Comparison of ENCODE assay signal across 16 cellular contexts in genomic region chr20:4040283-4041179, GRCh38. TPM values are rescaled to one million over a fixed set of nuclear protein-coding genes. Genes with fewer than 3 reads are reported as not detected.
DNase-seq lines count a peak whose midpoint lies in the region; FAIRE-seq lines count a peak whose summit lies in the region.
"Had no signal": no experiment of that assay in that cellular context is flagged by ENCODE, and none has a peak within 500 bp of the region (broad histone marks: within the 10 kb centered on the region; RNA-seq: fewer than 3 reads in every experiment).

No MANE protein-coding gene starts in this region.

- FAIRE-seq in RCC 7860 (lab: Jason Lieb, UNC): no peak
- FAIRE-seq: keratinocyte had no signal

- no peak overlapping the region for H4K8ac ChIP-seq in mesendoderm (ENCODE audit: low read depth, low read length)

- H2BK15ac ChIP-seq in mesendoderm (replicated peaks; ENCODE audit: low read depth): peak overlapping the region; percentile 4

- no peaks in the 10 kb centered on the region for H3K36me3 ChIP-seq in mesendoderm (ENCODE audit: control insufficient read depth, insufficient read depth, low read length)
- H3K36me3 ChIP-seq: gastroesophageal sphincter had no signal

- peak overlapping the region; percentile 64 for H3K27ac ChIP-seq in epithelial cell of prostate
- H3K27ac ChIP-seq in mesendoderm (ENCODE audit: low read depth, low read length): no peak overlapping the region
- H3K27ac ChIP-seq: gastroesophageal sphincter had no signal

- no peaks in the 10 kb centered on the region for H3K79me2 ChIP-seq in mesendoderm (ENCODE audit: control insufficient read depth, insufficient read depth, low read length)

- H3K79me1 ChIP-seq in mesendoderm (ENCODE audit: low read length): no peaks in the 10 kb centered on the region

- H3K4me2 ChIP-seq in mesendoderm (ENCODE audit: low read length): no peak overlapping the region

- peak overlapping the region; percentile 12 for H3K56ac ChIP-seq in mesendoderm (ENCODE audit: low read length)

- WGBS in mesendoderm (ENCODE audit: extremely low coverage, insufficient coverage, low lambda C conversion rate): no CpG with 5 or more reads among the region's 3 CpGs

- no peak overlapping the region for H3K9ac ChIP-seq in mesendoderm (ENCODE audit: low read length)

- DNase-seq in RCC 7860 (ENCODE audit: low spot score): peak; percentile 45
- no peak for DNase-seq in epithelial cell of prostate (ENCODE audit: low read depth, low spot score)
- DNase-seq in mesendoderm: no peak
- no peak for DNase-seq in UCSD-AML1 (lab: John Stamatoyannopoulos, UW; ENCODE audit: unreplicated experiment)
- no peak for DNase-seq in activated gamma-delta T cell treated with Interleukin-2 at 50 U/mL for 16 hours
- no peak for DNase-seq in hypothalamus (lab: John Stamatoyannopoulos, UW)
- DNase-seq in activated effector memory CD4-positive, alpha-beta T cell treated with anti-CD3 and anti-CD28 coated beads, Interleukin-2, amount 50 U/mL, for 16 hours: no peak
- DNase-seq: activated CD8-positive, alpha-beta memory T cell treated with anti-CD3 and anti-CD28 coated beads, Interleukin-2, amount 50 U/mL, for 4 hours; amniotic stem cell; CD8-positive, alpha-beta T cell; GDM1; GOT3; naive thymus-derived CD4-positive, alpha-beta T cell; NCI-H2171 had no signal

- H2AK5ac ChIP-seq in mesendoderm (ENCODE audit: low read length): peak overlapping the region; percentile 24

- peak overlapping the region; percentile 29 for H2BK120ac ChIP-seq in mesendoderm (ENCODE audit: low read depth, low read length)

- H4K5ac ChIP-seq in mesendoderm (ENCODE audit: low read length): no peak overlapping the region

- no peak overlapping the region for H3K18ac ChIP-seq in mesendoderm (ENCODE audit: low read length)

- H3K4ac ChIP-seq in mesendoderm (ENCODE audit: low read depth, low read length): peak overlapping the region; percentile 2

- no peak overlapping the region for H3K4me3 ChIP-seq in mesendoderm (ENCODE audit: low read length)
- H3K4me3 ChIP-seq: gastroesophageal sphincter had no signal

- H3K23ac ChIP-seq in mesendoderm (ENCODE audit: low read length): no peak overlapping the region

- no peaks in the 10 kb centered on the region for H3K27me3 ChIP-seq in mesendoderm (ENCODE audit: insufficient read depth, low read length, poor library complexity)

- H2BK5ac ChIP-seq in mesendoderm (ENCODE audit: low read length): no peak overlapping the region

- peaks cover 16% of the 10 kb centered on the region for H3K4me1 ChIP-seq in mesendoderm (ENCODE audit: control insufficient read depth, low read depth, low read length)

RNA-seq across cellular contexts. Expression of gene RNF24, which starts 25.2 kb away (rescaled TPM):
- polyA plus RNA-seq in mesendoderm (2013, experiment 1 of 2): 13.8 TPM
- polyA plus RNA-seq in mesendoderm (2013, experiment 2 of 2): 13.2 TPM
